8 cellular contexts compared by ENCODE assay signal in genomic region chr19:4375620-4376228, GRCh38. TPM values are rescaled to one million over a fixed set of nuclear protein-coding genes. Genes with fewer than 3 reads are reported as not detected.
DNase-seq lines count a peak whose midpoint lies in the region; ATAC-seq and TF ChIP-seq lines count a peak whose summit lies in the region.

No MANE protein-coding gene starts in this region.

- peaks cover 21 to 56% of the 10 kb centered on the region in 2 donors for H3K36me3 Mint-ChIP-seq in CD14-positive monocyte
- H3K36me3 Mint-ChIP-seq in chondrocyte (ENCODE audit: low read depth), result no peaks in the 10 kb centered on the region

- H3K36me3 ChIP-seq in mucosa of stomach (ENCODE audit: control insufficient read depth, insufficient read depth, low read length), result no peaks in the 10 kb centered on the region

- H3K27ac Mint-ChIP-seq in CD14-positive monocyte (peak overlapping the region in 6 of 7 donors; percentile 10 to 80 (median 47)), chondrocyte (ENCODE audit: unreplicated experiment) (peak overlapping the region; percentile 97)

- H3K4me1 ChIP-seq in mucosa of stomach (ENCODE audit: control insufficient read depth, insufficient read depth, low read length), result peaks cover 88% of the 10 kb centered on the region

- no peak overlapping the region for H3K4me3 ChIP-seq in mucosa of stomach (ENCODE audit: low read length)

- H3K9me3 ChIP-seq in mucosa of stomach (ENCODE audit: control insufficient read depth, low read length), result no peaks in the 10 kb centered on the region

- peak overlapping the region; percentile 51 for H3K9ac ChIP-seq in mucosa of stomach (ENCODE audit: low read length)

- peak; percentile 26 for TF ChIP-seq POLR2A in GM18951 (IDR thresholded peaks at IDR 0.05; ENCODE audit: extremely low read depth, insufficient read depth, insufficient read length)

- H3K4me1 Mint-ChIP-seq in CD14-positive monocyte (peaks cover 64% of the 10 kb centered on the region), chondrocyte (ENCODE audit: low read depth) (peaks cover 85% of the 10 kb centered on the region)

- H3K27me3 ChIP-seq in mucosa of stomach (ENCODE audit: control insufficient read depth, insufficient read depth, low read length), result no peaks in the 10 kb centered on the region

- H3K9me3 Mint-ChIP-seq in CD14-positive monocyte, result no peaks in the 10 kb centered on the region
- no peaks in the 10 kb centered on the region for H3K9me3 Mint-ChIP-seq in chondrocyte (ENCODE audit: low read depth)

- H3K27me3 Mint-ChIP-seq in CD14-positive monocyte (ENCODE audit: low read depth in 3 of 3) (no peaks in the 10 kb centered on the region), chondrocyte (ENCODE audit: low read depth) (no peaks in the 10 kb centered on the region)

- intact Hi-C loops in CD14-positive monocyte (cut with micrococcal nuclease), result loop anchor here in 1 of 2 donors (2.0 kb wide), 1 partner anchor 55 kb away; no protein-coding TSS in a partner anchor

- no peak for DNase-seq in CD14-positive monocyte (ENCODE audit: low spot score)
- peak; percentile 83 for DNase-seq in NCI-H526 treated with DMSO at 0.1 percent for 48 hours (lab: John Stamatoyannopoulos, UW)
- no peak for DNase-seq in chondrocyte (ENCODE audit: low spot score)
- no peak for DNase-seq in NCI-H2081 treated with DMSO at 0.1 percent for 48 hours (lab: John Stamatoyannopoulos, UW)
- no peak for DNase-seq in GM19238 (ENCODE audit: insufficient read length, low spot score)

- ATAC-seq in HG02623 (IDR thresholded peaks at IDR 0.05; ENCODE audit: unreplicated experiment), result no peak

- in situ Hi-C loops in GM18951 (cut with MboI; ENCODE audit: low sequenced_read_pairs, unreplicated experiment), result no loop called here

- H3K4me3 Mint-ChIP-seq in CD14-positive monocyte, result no peak overlapping the region
- H3K4me3 Mint-ChIP-seq in chondrocyte (ENCODE audit: unreplicated experiment), result no peak overlapping the region

- TF ChIP-seq CTCF in CD14-positive monocyte (IDR thresholded peaks at IDR 0.05) (no peak), chondrocyte (IDR thresholded peaks at IDR 0.05) (peak; percentile 70)

RNA-seq across cellular contexts. Expression of gene SH3GL1, which starts 24.6 kb away (rescaled TPM):
- polyA plus RNA-seq in CD14-positive monocyte, result 10 to 100 TPM; 14.0 to 15.0 TPM
- 96.3 to 103 TPM (median 96.6 TPM) in 3 replicates for total RNA-seq in chondrocyte

RNA-seq across cellular contexts. Expression of gene CHAF1A, which starts 26.7 kb away (rescaled TPM):
- 1 to 10 TPM; 4.4 to 5.4 TPM for polyA plus RNA-seq in CD14-positive monocyte
- 6.6 to 20.5 TPM (median 7.1 TPM) in 3 replicates for total RNA-seq in chondrocyte

RNA-seq across cellular contexts. Expression of gene MPND, which starts 32.4 kb away (rescaled TPM):
- 1 to 10 TPM; 6.5 to 7.0 TPM for polyA plus RNA-seq in CD14-positive monocyte
- 13.6 to 14.9 TPM (median 14.1 TPM) in 3 replicates for total RNA-seq in chondrocyte

RNA-seq across cellular contexts. Expression of gene STAP2, which starts 37.1 kb away (rescaled TPM):
- polyA plus RNA-seq in CD14-positive monocyte, result under 1 TPM in 1 of 2 donors, not detected in 1; 0.17 TPM
- total RNA-seq in chondrocyte, result 0.85 to 2.0 TPM (median 1.0 TPM) in 3 replicates
